ENCODE assay signal across 29 cellular contexts in the genomic region with DNA sequence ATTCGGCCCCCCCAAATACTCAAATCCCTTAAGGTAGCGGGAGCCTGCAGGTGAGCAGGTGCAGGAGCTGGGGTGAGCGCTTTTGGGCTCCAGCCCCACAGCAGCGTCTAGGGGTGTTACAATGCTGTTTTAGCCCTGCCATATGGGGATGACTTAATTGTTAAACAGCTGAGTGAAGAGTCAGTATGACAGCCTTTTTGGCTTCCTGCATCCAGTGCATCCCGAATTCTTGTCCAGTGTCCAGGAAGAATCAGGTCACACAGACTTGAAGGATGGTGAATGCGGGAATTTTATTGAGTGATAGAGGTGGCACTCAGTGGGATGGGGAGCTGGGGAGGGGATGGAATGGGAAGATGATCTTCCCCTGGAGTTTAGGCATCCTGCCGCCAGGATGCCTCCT.
"Had no signal": no experiment of that assay in that cellular context is flagged by ENCODE, and none has a peak within 500 bp of the region (broad histone marks: within the 10 kb centered on the region; RNA-seq: fewer than 3 reads in every experiment).

No MANE protein-coding gene starts in this region.

- H3K36me3 ChIP-seq: colonic mucosa, gastroesophageal sphincter, heart left ventricle, lower lobe of right lung, neural progenitor cell, ovary, sigmoid colon, spleen, tibial artery, upper lobe of left lung had no signal

- H3K4me3 ChIP-seq: colonic mucosa, gastroesophageal sphincter, heart left ventricle, hepatocyte, lower lobe of right lung, neural progenitor cell, ovary, psoas muscle, sigmoid colon, skin epidermis, spleen, testis, tibial artery, upper lobe of left lung had no signal

- H3K27ac ChIP-seq: colonic mucosa, epithelial cell of prostate, foreskin keratinocyte, gastroesophageal sphincter, heart left ventricle, hepatocyte, lower lobe of right lung, neural progenitor cell, ovary, psoas muscle, sigmoid colon, spleen, testis, tibial artery, upper lobe of left lung had no signal

- H3K4me1 Mint-ChIP-seq: stimulated activated memory B cell treated with anti-CD40 and anti-IgM and Interleukin-4, amounts not matched to agents 10 μg/mL and 1 μg/mL and 100 μg/mL, for 72 hours had no signal

- H3K79me2 ChIP-seq: hepatocyte had no signal

- H3K4me2 ChIP-seq: hepatocyte, neural progenitor cell had no signal

- H3K4me3 Mint-ChIP-seq: dendritic cell treated with granulocyte-macrophage colony-stimulating factor and Interleukin-4, amounts not matched to agents 40 ng/mL and 50 ng/mL, for 4 days; endodermal cell; natural killer cell treated with Interleukin-12 subunit alpha and Interleukin-12 subunit beta and Interleukin-15 and Interleukin-18, amount 100 ng/mL, for 72 hours; neural progenitor cell; stimulated activated memory B cell treated with anti-CD40 and anti-IgM and Interleukin-4, amounts not matched to agents 10 μg/mL and 1 μg/mL and 100 μg/mL, for 72 hours had no signal

- ATAC-seq: esophagus mucosa; foreskin keratinocyte; gastroesophageal sphincter; heart left ventricle; left ventricle myocardium superior; lower lobe of right lung; natural killer cell treated with Interleukin-12 subunit alpha and Interleukin-12 subunit beta and Interleukin-15 and Interleukin-18, amount 100 ng/mL, for 72 hours; psoas muscle; right cardiac atrium; stimulated activated memory B cell treated with anti-CD40 and anti-IgM and Interleukin-4, amounts not matched to agents 10 μg/mL and 1 μg/mL and 100 μg/mL, for 72 hours; stimulated activated naive CD8-positive, alpha-beta T cell treated with anti-CD3 and anti-CD28 coated beads, Interleukin-15, Interleukin-2, amounts not matched to agents 100 U/mL and 50 U/mL, for 24 hours had no signal

- H3K9me3 ChIP-seq: colonic mucosa, gastroesophageal sphincter, heart left ventricle, lower lobe of right lung, ovary, psoas muscle, sigmoid colon, spleen, testis, tibial artery, upper lobe of left lung had no signal

- DNase-seq: colonic mucosa; effector CD8-positive, alpha-beta T cell; endodermal cell; foreskin keratinocyte; heart left ventricle; left ventricle myocardium superior; lower lobe of right lung; nucleus accumbens; ovary; posterior cingulate gyrus; psoas muscle; right cardiac atrium; sigmoid colon; spleen; stimulated activated CD4-positive, alpha-beta T cell treated with anti-CD3 and anti-CD28 coated beads, Interleukin-4, amount 100 ng/mL, for 4 hours; stimulated activated naive CD8-positive, alpha-beta T cell treated with anti-CD3 and anti-CD28 coated beads, Interleukin-15, Interleukin-2, amounts not matched to agents 100 U/mL and 50 U/mL, for 24 hours; substantia nigra; testis; tibial artery; upper lobe of left lung had no signal

- H3K27me3 ChIP-seq: colonic mucosa, gastroesophageal sphincter, hepatocyte, neural progenitor cell, ovary, sigmoid colon, testis, tibial artery, upper lobe of left lung had no signal

- H2AFZ ChIP-seq: hepatocyte, neural progenitor cell had no signal

- H3K9ac ChIP-seq: neural progenitor cell had no signal

- H3K4me1 ChIP-seq: colonic mucosa, spleen had no signal

- H3K9me3 Mint-ChIP-seq: dendritic cell treated with granulocyte-macrophage colony-stimulating factor and Interleukin-4, amounts not matched to agents 40 ng/mL and 50 ng/mL, for 4 days; endodermal cell; natural killer cell treated with Interleukin-12 subunit alpha and Interleukin-12 subunit beta and Interleukin-15 and Interleukin-18, amount 100 ng/mL, for 72 hours; stimulated activated memory B cell treated with anti-CD40 and anti-IgM and Interleukin-4, amounts not matched to agents 10 μg/mL and 1 μg/mL and 100 μg/mL, for 72 hours had no signal

- H3K36me3 Mint-ChIP-seq: natural killer cell treated with Interleukin-12 subunit alpha and Interleukin-12 subunit beta and Interleukin-15 and Interleukin-18, amount 100 ng/mL, for 72 hours; neural progenitor cell; stimulated activated memory B cell treated with anti-CD40 and anti-IgM and Interleukin-4, amounts not matched to agents 10 μg/mL and 1 μg/mL and 100 μg/mL, for 72 hours had no signal
